ENCODE assay signal across 8 cellular contexts in the genomic region with DNA sequence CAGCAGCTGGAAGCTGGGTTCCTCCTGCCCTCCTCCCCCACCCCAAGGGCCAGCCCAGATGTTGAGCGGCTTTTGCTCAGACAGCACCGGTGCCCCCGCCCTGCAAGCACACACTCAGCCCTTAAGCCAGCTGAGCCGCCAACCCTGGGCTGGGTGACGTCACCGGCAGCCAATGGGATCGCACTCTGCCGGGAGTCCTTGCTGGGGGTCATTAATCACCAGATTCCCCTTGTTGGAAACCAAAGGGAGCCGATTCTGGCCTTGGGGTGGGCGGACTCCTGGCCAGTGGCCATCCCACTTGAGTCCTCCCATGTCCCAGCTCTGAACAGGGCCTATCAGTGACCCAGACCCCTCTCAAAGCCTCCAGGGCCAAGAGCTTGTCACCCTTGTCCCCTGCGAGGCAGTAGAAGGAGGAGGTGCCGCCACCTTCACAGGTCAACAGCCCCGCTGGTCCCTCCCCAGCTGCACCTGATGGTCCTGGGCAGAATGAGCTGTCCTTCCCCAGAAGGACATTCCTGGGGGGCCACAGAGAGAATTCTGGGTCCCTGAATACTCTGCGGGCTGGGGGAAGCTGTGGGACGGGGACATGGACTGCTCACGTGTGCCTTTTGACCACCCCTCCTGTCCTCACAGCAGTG.
DNase-seq lines count a peak whose midpoint lies in the region; TF ChIP-seq lines count a peak whose summit lies in the region.

No MANE protein-coding gene starts in this region.

- in situ Hi-C loops in GM13976 (cut with MboI; ENCODE audit: low sequenced_read_pairs, unreplicated experiment): no loop called here

- no peak for TF ChIP-seq CTCF in GM13976 (IDR thresholded peaks at IDR 0.05; ENCODE audit: borderline replicate concordance, control extremely low read depth, extremely low read depth, insufficient read depth, missing control alignments)

- DNase-seq in CD1c-positive myeloid dendritic cell (ENCODE audit: extremely low spot score) (peak; percentile 47), NCI-H2196 (lab: John Stamatoyannopoulos, UW; ENCODE audit: unreplicated experiment) (peak; percentile 19), ecto neural progenitor cell (ENCODE audit: low spot score) (peak; percentile 89), midbrain (lab: John Stamatoyannopoulos, UW) (peak; percentile 27), UCSD-AML1 (lab: John Stamatoyannopoulos, UW; ENCODE audit: unreplicated experiment) (no peak), GM13976 (ENCODE audit: low spot score) (no peak)
- no peak for DNase-seq in activated CD4-positive, CD25-positive, alpha-beta regulatory T cell treated with anti-CD3 and anti-CD28 coated beads, Interleukin-2, amount 50 U/mL, for 72 hours
- no peak for DNase-seq in stimulated activated CD4-positive, alpha-beta T cell treated with anti-CD3 and anti-CD28 coated beads, Interleukin-4, amount 100 ng/mL, for 1 hour

Comparison
In these comparisons a context has a peak if more than half of its experiments do, and no peak if none do; other contexts are left out.
1. DNase-seq: peak in CD1c-positive myeloid dendritic cell (single experiment), NCI-H2196 (single experiment), ecto neural progenitor cell (single experiment) and midbrain (single experiment); none in activated CD4-positive, CD25-positive, alpha-beta regulatory T cell treated with anti-CD3 and anti-CD28 coated beads, Interleukin-2, amount 50 U/mL, for 72 hours (single experiment), UCSD-AML1 (single experiment), stimulated activated CD4-positive, alpha-beta T cell treated with anti-CD3 and anti-CD28 coated beads, Interleukin-4, amount 100 ng/mL, for 1 hour (single experiment) and GM13976 (single experiment).